ENCODE assay signal across 8 cellular contexts in the genomic region with DNA sequence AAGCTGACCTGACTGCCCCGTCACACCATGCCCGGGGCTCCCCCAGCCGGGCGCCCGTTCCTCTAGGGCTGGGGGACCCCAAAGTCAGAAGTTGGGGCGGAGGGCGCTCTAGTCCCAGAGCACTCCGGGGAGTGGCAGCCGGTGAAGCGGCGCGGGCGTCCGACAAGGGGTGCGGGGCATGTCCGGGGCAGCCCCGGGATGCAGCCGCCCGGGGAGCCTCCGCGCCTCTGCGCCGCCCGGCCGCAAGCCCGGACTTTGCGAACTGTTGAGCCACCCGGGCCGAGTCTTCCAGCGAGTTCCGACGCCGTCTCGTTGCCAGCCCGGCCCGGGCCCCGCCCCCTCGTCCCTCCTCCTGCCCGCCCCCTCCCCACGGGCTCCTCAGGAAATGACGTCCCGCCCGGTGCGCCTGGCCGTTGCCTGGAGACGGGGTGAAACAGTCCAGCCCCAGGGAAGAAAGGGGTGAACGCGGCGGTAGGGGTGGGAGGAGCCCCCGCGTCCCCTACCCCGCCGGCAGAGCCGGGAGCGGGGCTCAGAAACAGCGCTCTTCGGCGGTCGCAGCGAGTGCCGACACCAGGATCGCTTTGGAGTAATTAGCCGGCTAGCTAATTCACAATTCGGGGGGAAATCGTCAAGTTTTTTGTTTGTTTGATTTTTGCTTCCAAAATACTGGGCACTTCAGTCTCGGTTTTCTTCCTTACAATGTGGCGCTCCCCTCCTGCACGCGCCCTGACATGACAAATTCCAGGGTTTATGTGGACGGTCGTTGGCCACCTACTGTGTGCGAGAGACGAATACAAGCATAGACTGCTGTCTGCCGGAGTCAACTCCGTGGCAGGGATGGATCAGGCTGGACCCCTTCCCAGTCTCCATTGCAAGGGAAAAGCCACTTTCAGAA. TPM values are rescaled to one million over a fixed set of nuclear protein-coding genes. Genes with fewer than 3 reads are reported as not detected.
DNase-seq lines count a peak whose midpoint lies in the region; ATAC-seq and TF ChIP-seq lines count a peak whose summit lies in the region.

Gene WHRN, minus strand, starts transcription at position 287 of the 895 bp plus-strand sequence. CDS start 672 bp downstream, outside the sequence.

- H3K27me3 Mint-ChIP-seq in activated CD4-positive, alpha-beta memory T cell treated with anti-CD3 and anti-CD28 coated beads, Interleukin-2, amount 10 ng/mL, durations not matched to agents 7 days and 5 days, result peaks cover 60% of the 10 kb centered on the region

- POLR2A ChIA-PET in activated CD4-positive, alpha-beta memory T cell treated with anti-CD3 and anti-CD28 coated beads, Interleukin-2, amount 10 ng/mL, durations not matched to agents 7 days and 5 days (lab: Charles Lee), result interaction anchor here (0.6 to 2.1 kb wide), 4 partner anchors 54 to 118 kb away, joined by 3 to 6 read pairs (median 4); partner anchors contain the start of genes AKNA and ATP6V1G1

- intact Hi-C loops in right lobe of liver (cut with DNase I), result loop anchor here in 1 of 2 donors (10.0 kb wide), 1 partner anchor 149 kb away; the partner anchor contains the start of gene TEX53

- peak within 1 kb of the TSS; percentile 63 to 69 for H3K9ac ChIP-seq in duodenal mucosa (ENCODE audit: low read depth in 1 of 2, low read length in 2 of 2)

- H3K27me3 ChIP-seq in duodenal mucosa (ENCODE audit: control insufficient read depth in 1 of 2, insufficient read depth in 2 of 2, low read length in 2 of 2) (no peaks in the 10 kb centered on the region), right lobe of liver (no peaks in the 10 kb centered on the region)

- H3K27ac ChIP-seq in duodenal mucosa (ENCODE audit: low read depth, low read length) (peak within 1 kb of the TSS; percentile 36), right lobe of liver (peak within 1 kb of the TSS in 1 of 3 donors; percentile 39)

- no peaks in the 10 kb centered on the region for H3K36me3 Mint-ChIP-seq in activated CD4-positive, alpha-beta memory T cell treated with anti-CD3 and anti-CD28 coated beads, Interleukin-2, amount 10 ng/mL, durations not matched to agents 7 days and 5 days (ENCODE audit: low read depth)

- H3K9me3 ChIP-seq in duodenal mucosa (ENCODE audit: control insufficient read depth in 1 of 2, low read length in 2 of 2) (no peaks in the 10 kb centered on the region), right lobe of liver (no peaks in the 10 kb centered on the region)

- WGBS in right lobe of liver (ENCODE audit: insufficient coverage, low coverage, low lambda C conversion rate, missing lambda C conversion rate), result 6% methylated on average over 10 of the region's 75 CpGs

- TF ChIP-seq POLR2A in right lobe of liver (IDR thresholded peaks at IDR 0.05), result peak; percentile 70

- in situ Hi-C loops in ACHN (cut with HindIII; ENCODE audit: low pct_ligation_motif_present, low pct_unique_long_range_greater_than_20kb, low sequenced_read_pairs), result no loop called here

- H3K4me1 ChIP-seq in duodenal mucosa (ENCODE audit: control insufficient read depth in 1 of 2, insufficient read depth in 2 of 2, low read length in 2 of 2) (peaks cover 29 to 33% of the 10 kb centered on the region in 2 donors), right lobe of liver (peaks cover 0 to 8% (median 0%) of the 10 kb centered on the region in 4 donors)

- peak within 1 kb of the TSS; percentile 73 for H3K4me3 Mint-ChIP-seq in activated CD4-positive, alpha-beta memory T cell treated with anti-CD3 and anti-CD28 coated beads, Interleukin-2, amount 10 ng/mL, durations not matched to agents 7 days and 5 days

- no peak for TF ChIP-seq CTCF in right lobe of liver (IDR thresholded peaks at IDR 0.05)

- no peaks in the 10 kb centered on the region for H3K36me3 ChIP-seq in duodenal mucosa (ENCODE audit: control insufficient read depth in 1 of 2, insufficient read depth in 2 of 2, low read length in 2 of 2)
- H3K36me3 ChIP-seq in right lobe of liver, result no peaks in the 10 kb centered on the region

- no peak within 1 kb of the TSS for H3K27ac Mint-ChIP-seq in activated CD4-positive, alpha-beta memory T cell treated with anti-CD3 and anti-CD28 coated beads, Interleukin-2, amount 10 ng/mL, durations not matched to agents 7 days and 5 days

- ATAC-seq in GM19035 (IDR thresholded peaks at IDR 0.05; ENCODE audit: unreplicated experiment) (peak; percentile 84), HG03442 (IDR thresholded peaks at IDR 0.05; ENCODE audit: unreplicated experiment) (peak; percentile 77), right lobe of liver (peak; percentile 97)

- DNase-seq in ACHN, result peak; percentile 93
- peak; percentile 97 for DNase-seq in NCI-H748 (lab: John Stamatoyannopoulos, UW; ENCODE audit: unreplicated experiment)
- DNase-seq in activated CD4-positive, alpha-beta memory T cell treated with anti-CD3 and anti-CD28 coated beads, Interleukin-2, amount 10 ng/mL, durations not matched to agents 7 days and 5 days, result peak; percentile 89
- DNase-seq in right lobe of liver, result peak; percentile 96
- DNase-seq in stimulated activated CD4-positive, alpha-beta T cell treated with anti-CD3 and anti-CD28 coated beads, Interleukin-2, amount 100 ng/mL, for 4 hours (ENCODE audit: low read depth), result peak; percentile 90

- CTCF ChIA-PET in activated CD4-positive, alpha-beta memory T cell treated with anti-CD3 and anti-CD28 coated beads, Interleukin-2, amount 10 ng/mL, durations not matched to agents 7 days and 5 days (lab: Charles Lee), result interaction anchor here (1.0 to 7.2 kb wide), 7 partner anchors 19 to 147 kb away, joined by 3 to 86 read pairs (median 4); partner anchors contain the start of gene AKNA

- peaks cover 31% of the 10 kb centered on the region for H3K4me1 Mint-ChIP-seq in activated CD4-positive, alpha-beta memory T cell treated with anti-CD3 and anti-CD28 coated beads, Interleukin-2, amount 10 ng/mL, durations not matched to agents 7 days and 5 days

- H3K4me3 ChIP-seq in duodenal mucosa (ENCODE audit: low read depth in 1 of 2, low read length in 2 of 2) (peak within 1 kb of the TSS; percentile 69 to 71), right lobe of liver (peak within 1 kb of the TSS; percentile 53 to 68 (median 64))

- H3K9me3 Mint-ChIP-seq in activated CD4-positive, alpha-beta memory T cell treated with anti-CD3 and anti-CD28 coated beads, Interleukin-2, amount 10 ng/mL, durations not matched to agents 7 days and 5 days, result no peaks in the 10 kb centered on the region

RNA-seq across cellular contexts. Expression of gene WHRN, which starts in this region (rescaled TPM):
- 1 to 10 TPM; 4.5 to 4.8 TPM for total RNA-seq in activated CD4-positive, alpha-beta memory T cell treated with anti-CD3 and anti-CD28 coated beads, Interleukin-2, amount 10 ng/mL, durations not matched to agents 7 days and 5 days
- total RNA-seq in right lobe of liver, result 1 to 10 TPM; 2.1 to 3.7 (median 2.7) TPM
